In genomic region chr11:68822546-68822945, GRCh38 we compare ENCODE assay signal across 38 cellular contexts.
"Had no signal": no experiment of that assay in that cellular context is flagged by ENCODE, and none has a peak within 500 bp of the region (broad histone marks: within the 10 kb centered on the region; RNA-seq: fewer than 3 reads in every experiment).

No MANE protein-coding gene starts in this region.

- H3K9me3 Mint-ChIP-seq: activated naive CD4-positive, alpha-beta T cell treated with anti-CD3 and anti-CD28 coated beads for 36 hours; activated naive CD4-positive, alpha-beta T cell treated with anti-CD3 and anti-CD28 coated beads, Interleukin-2, amount 10 ng/mL, durations not matched to agents 7 days and 5 days; activated naive CD4-positive, alpha-beta T cell treated with anti-CD3 and anti-CD28 coated beads, Interleukin-2, amount 50 U/mL, for 24 hours; activated naive CD4-positive, alpha-beta T cell treated with anti-CD3 and anti-CD28 coated beads, Interleukin-2, amount 50 U/mL, for 72 hours; activated naive CD8-positive, alpha-beta T cell treated with anti-CD3 and anti-CD28 coated beads for 36 hours; activated naive CD8-positive, alpha-beta T cell treated with anti-CD3 and anti-CD28 coated beads, Interleukin-2, amount 10 ng/mL, durations not matched to agents 7 days and 5 days; activated naive CD8-positive, alpha-beta T cell treated with anti-CD3 and anti-CD28 coated beads, Interleukin-2, amount 50 U/mL, for 24 hours; activated T-cell treated with anti-CD3 and anti-CD28 coated beads, Interleukin-2, amount 50 U/mL, for 4 hours; activated T-cell treated with anti-CD3 and anti-CD28 coated beads, Interleukin-2, amount 50 U/mL, for 72 hours; activated T-helper 1 cell treated with anti-CD3 and anti-CD28 coated beads, Interleukin-12 subunit alpha, Interleukin-12 subunit beta, Interleukin-2, Interleukin-4 antibody, amounts not matched to agents 30 ng/mL and 10 ng/mL and 1 ng/mL, durations not matched to agents 14 hours and 24 hours and 36 hours; activated T-helper 17 cell treated with anti-CD3 and anti-CD28 coated beads, Interleukin-2, amount 50 U/mL, for 72 hours; activated T-helper 2 cell treated with anti-CD3 and anti-CD28 coated beads, Interferon-gamma antibody, Interleukin-2, Interleukin-4, amounts not matched to agents 10 μg/mL and 5 μg/mL and 100 μg/mL, durations not matched to agents 14 hours and 24 hours and 36 hours; brain; central memory CD8-positive, alpha-beta T cell had no signal

- H3K4me1 Mint-ChIP-seq: brain had no signal

- H3K36me3 ChIP-seq: adrenal gland, brain microvascular endothelial cell, breast epithelium, cardiac muscle cell had no signal

- H3K27me3 Mint-ChIP-seq: activated naive CD4-positive, alpha-beta T cell treated with anti-CD3 and anti-CD28 coated beads, Interleukin-2, amount 10 ng/mL, durations not matched to agents 7 days and 5 days; activated naive CD4-positive, alpha-beta T cell treated with anti-CD3 and anti-CD28 coated beads, Interleukin-2, amount 50 U/mL, for 24 hours; activated naive CD8-positive, alpha-beta T cell; activated naive CD8-positive, alpha-beta T cell treated with anti-CD3 and anti-CD28 coated beads for 36 hours; activated naive CD8-positive, alpha-beta T cell treated with anti-CD3 and anti-CD28 coated beads, Interleukin-2, amount 10 ng/mL, durations not matched to agents 7 days and 5 days; activated naive CD8-positive, alpha-beta T cell treated with anti-CD3 and anti-CD28 coated beads, Interleukin-2, amount 50 U/mL, for 24 hours; activated T-helper 17 cell treated with anti-CD3 and anti-CD28 coated beads, Interleukin-2, amount 50 U/mL, for 72 hours; central memory CD8-positive, alpha-beta T cell had no signal

- H3K36me3 Mint-ChIP-seq: activated naive CD4-positive, alpha-beta T cell treated with anti-CD3 and anti-CD28 coated beads, Interleukin-2, amount 50 U/mL, for 24 hours; activated naive CD4-positive, alpha-beta T cell treated with anti-CD3 and anti-CD28 coated beads, Interleukin-2, amount 50 U/mL, for 72 hours; activated naive CD8-positive, alpha-beta T cell treated with anti-CD3 and anti-CD28 coated beads for 36 hours; brain had no signal

- FAIRE-seq: astrocyte, bronchial epithelial cell, colon had no signal

- H3K27ac Mint-ChIP-seq: activated naive CD4-positive, alpha-beta T cell treated with anti-CD3 and anti-CD28 coated beads for 36 hours; activated naive CD4-positive, alpha-beta T cell treated with anti-CD3 and anti-CD28 coated beads, Interleukin-2, amount 10 ng/mL, durations not matched to agents 7 days and 5 days; activated naive CD4-positive, alpha-beta T cell treated with anti-CD3 and anti-CD28 coated beads, Interleukin-2, amount 50 U/mL, for 24 hours; activated naive CD4-positive, alpha-beta T cell treated with anti-CD3 and anti-CD28 coated beads, Interleukin-2, amount 50 U/mL, for 72 hours; activated naive CD8-positive, alpha-beta T cell; activated naive CD8-positive, alpha-beta T cell treated with anti-CD3 and anti-CD28 coated beads for 36 hours; activated naive CD8-positive, alpha-beta T cell treated with anti-CD3 and anti-CD28 coated beads, Interleukin-2, amount 10 ng/mL, durations not matched to agents 7 days and 5 days; activated naive CD8-positive, alpha-beta T cell treated with anti-CD3 and anti-CD28 coated beads, Interleukin-2, amount 50 U/mL, for 24 hours; activated T-cell treated with anti-CD3 and anti-CD28 coated beads, Interleukin-2, amount 50 U/mL, for 72 hours; activated T-helper 1 cell treated with anti-CD3 and anti-CD28 coated beads, Interleukin-12 subunit alpha, Interleukin-12 subunit beta, Interleukin-2, Interleukin-4 antibody, amounts not matched to agents 30 ng/mL and 10 ng/mL and 1 ng/mL, durations not matched to agents 14 hours and 24 hours and 36 hours; activated T-helper 17 cell treated with anti-CD3 and anti-CD28 coated beads, Interleukin-2, amount 50 U/mL, for 72 hours; activated T-helper 2 cell treated with anti-CD3 and anti-CD28 coated beads, Interferon-gamma antibody, Interleukin-2, Interleukin-4, amounts not matched to agents 10 μg/mL and 5 μg/mL and 100 μg/mL, durations not matched to agents 14 hours and 24 hours and 36 hours; brain had no signal

- H3K9me3 ChIP-seq: adrenal gland, ascending aorta, body of pancreas, breast epithelium had no signal

- H3K27ac ChIP-seq: adrenal gland, ascending aorta, body of pancreas, brain microvascular endothelial cell, breast epithelium, cardiac muscle cell had no signal

- ATAC-seq: activated naive CD4-positive, alpha-beta T cell treated with anti-CD3 and anti-CD28 coated beads, Interleukin-2, amount 50 U/mL, for 72 hours; activated naive CD8-positive, alpha-beta T cell treated with anti-CD3 and anti-CD28 coated beads, Interleukin-2, amount 50 U/mL, for 24 hours; activated T-cell treated with anti-CD3 and anti-CD28 coated beads, Interleukin-2, amount 50 U/mL, for 4 hours; activated T-cell treated with anti-CD3 and anti-CD28 coated beads, Interleukin-2, amount 50 U/mL, for 72 hours; activated T-helper 17 cell treated with anti-CD3 and anti-CD28 coated beads, Interleukin-2, amount 50 U/mL, for 72 hours; body of pancreas had no signal

- H3K4me1 ChIP-seq: ascending aorta had no signal

- DNase-seq: activated effector memory CD4-positive, alpha-beta T cell treated with anti-CD3 and anti-CD28 coated beads, Interleukin-2, amount 50 U/mL, for 16 hours; activated effector memory CD4-positive, alpha-beta T cell treated with Interleukin-2 at 50 U/mL for 16 hours; activated gamma-delta T cell; activated gamma-delta T cell treated with Interleukin-2 at 50 U/mL for 16 hours; activated naive CD4-positive, alpha-beta T cell; activated naive CD4-positive, alpha-beta T cell treated with anti-CD3 and anti-CD28 coated beads for 36 hours; activated naive CD4-positive, alpha-beta T cell treated with anti-CD3 and anti-CD28 coated beads, Interleukin-2, amount 10 ng/mL, durations not matched to agents 7 days and 5 days; activated naive CD4-positive, alpha-beta T cell treated with anti-CD3 and anti-CD28 coated beads, Interleukin-2, amount 50 U/mL, for 16 hours; activated naive CD4-positive, alpha-beta T cell treated with Interleukin-2 at 50 U/mL for 16 hours; activated naive CD8-positive, alpha-beta T cell treated with anti-CD3 and anti-CD28 coated beads for 36 hours; activated naive CD8-positive, alpha-beta T cell treated with anti-CD3 and anti-CD28 coated beads, Interleukin-2, amount 10 ng/mL, durations not matched to agents 7 days and 5 days; activated naive CD8-positive, alpha-beta T cell treated with anti-CD3 and anti-CD28 coated beads, Interleukin-2, amount 50 U/mL, for 24 hours; activated T-cell treated with anti-CD3 and anti-CD28 coated beads, Interleukin-2, amount 50 U/mL, for 4 hours; activated T-cell treated with anti-CD3 and anti-CD28 coated beads, Interleukin-2, amount 50 U/mL, for 48 hours; activated T-cell treated with anti-CD3 and anti-CD28 coated beads, Interleukin-2, amount 50 U/mL, for 72 hours; adrenal gland; amniotic stem cell; amygdala; anterior cingulate cortex; body of pancreas; brain microvascular endothelial cell; caudate nucleus; central memory CD4-positive, alpha-beta T cell; cerebellar nuclear complex had no signal

- H3K27me3 ChIP-seq: adrenal gland, ascending aorta, body of pancreas, brain microvascular endothelial cell, breast epithelium, cardiac muscle cell had no signal

- H3K4me3 ChIP-seq: adrenal gland, ascending aorta, body of pancreas, breast epithelium, cardiac muscle cell had no signal

- H3K4me3 Mint-ChIP-seq: activated naive CD4-positive, alpha-beta T cell treated with anti-CD3 and anti-CD28 coated beads for 36 hours; activated naive CD4-positive, alpha-beta T cell treated with anti-CD3 and anti-CD28 coated beads, Interleukin-2, amount 10 ng/mL, durations not matched to agents 7 days and 5 days; activated naive CD4-positive, alpha-beta T cell treated with anti-CD3 and anti-CD28 coated beads, Interleukin-2, amount 50 U/mL, for 24 hours; activated naive CD8-positive, alpha-beta T cell; activated naive CD8-positive, alpha-beta T cell treated with anti-CD3 and anti-CD28 coated beads for 36 hours; activated naive CD8-positive, alpha-beta T cell treated with anti-CD3 and anti-CD28 coated beads, Interleukin-2, amount 10 ng/mL, durations not matched to agents 7 days and 5 days; activated naive CD8-positive, alpha-beta T cell treated with anti-CD3 and anti-CD28 coated beads, Interleukin-2, amount 50 U/mL, for 24 hours; activated T-cell treated with anti-CD3 and anti-CD28 coated beads, Interleukin-2, amount 50 U/mL, for 4 hours; activated T-cell treated with anti-CD3 and anti-CD28 coated beads, Interleukin-2, amount 50 U/mL, for 72 hours; activated T-helper 1 cell treated with anti-CD3 and anti-CD28 coated beads, Interleukin-12 subunit alpha, Interleukin-12 subunit beta, Interleukin-2, Interleukin-4 antibody, amounts not matched to agents 30 ng/mL and 10 ng/mL and 1 ng/mL, durations not matched to agents 14 hours and 24 hours and 36 hours; activated T-helper 17 cell treated with anti-CD3 and anti-CD28 coated beads, Interleukin-2, amount 50 U/mL, for 72 hours; brain; central memory CD8-positive, alpha-beta T cell had no signal
